ENCODE assay signal across 23 cellular contexts in genomic region chr2:14189929-14190328, GRCh38.
DNase-seq lines count a peak whose midpoint lies in the region; ATAC-seq and TF ChIP-seq lines count a peak whose summit lies in the region.
"Had no signal": no experiment of that assay in that cellular context is flagged by ENCODE, and none has a peak within 500 bp of the region (broad histone marks: within the 10 kb centered on the region; RNA-seq: fewer than 3 reads in every experiment).

No MANE protein-coding gene starts in this region.

- H3K4me3 ChIP-seq in astrocyte of the spinal cord (ENCODE audit: low read depth, low read length) (no peak overlapping the region), upper lobe of right lung (no peak overlapping the region)
- H3K4me3 ChIP-seq: cardiac muscle cell, dorsolateral prefrontal cortex, gastroesophageal sphincter, HAP-1, right atrium auricular region, thoracic aorta had no signal

- no peaks in the 10 kb centered on the region for H3K36me3 ChIP-seq in upper lobe of right lung
- H3K36me3 ChIP-seq: cardiac muscle cell, gastroesophageal sphincter, HAP-1, right atrium auricular region, thoracic aorta had no signal

- H3K27ac ChIP-seq in upper lobe of right lung = no peak overlapping the region
- H3K27ac ChIP-seq: cardiac muscle cell, dorsolateral prefrontal cortex, gastroesophageal sphincter, right atrium auricular region, thoracic aorta had no signal

- no peaks in the 10 kb centered on the region for H3K27me3 ChIP-seq in upper lobe of right lung
- H3K27me3 ChIP-seq: cardiac muscle cell, gastroesophageal sphincter, right atrium auricular region had no signal

- intact Hi-C loops in upper lobe of right lung (cut with DNase I) = no loop called here

- TF ChIP-seq CTCF in astrocyte of the spinal cord (IDR thresholded peaks at IDR 0.05; ENCODE audit: low read depth, low read length) = no peak
- no peak for TF ChIP-seq CTCF in upper lobe of right lung (IDR thresholded peaks at IDR 0.05)

- in situ Hi-C loops in astrocyte of the spinal cord (cut with HindIII; ENCODE audit: low sequenced_read_pairs) = no loop called here

- DNase-seq in LHCN-M2 (ENCODE audit: low read depth) (peak; percentile 12), astrocyte of the spinal cord (ENCODE audit: low read depth, low spot score) (peak; percentile 42), iris pigment epithelial cell (ENCODE audit: low read depth) (peak; percentile 83), upper lobe of right lung (no peak), NCI-H82 treated with DMSO at 0.1 percent for 48 hours (lab: John Stamatoyannopoulos, UW; ENCODE audit: unreplicated experiment) (no peak), Ammon's horn (ENCODE audit: low spot score) (no peak)
- DNase-seq: activated CD4-positive, alpha-beta T cell treated with anti-CD3 and anti-CD28 coated beads for 36 hours; activated CD8-positive, alpha-beta memory T cell treated with anti-CD3 and anti-CD28 coated beads, Interleukin-2, amount 10 ng/mL, durations not matched to agents 7 days and 5 days; CD8-positive, alpha-beta memory T cell; DMS79 treated with DMSO at 0.1 percent for 48 hours; dorsolateral prefrontal cortex; Karpas-422; mesenchymal stem cell; NCI-H1092; NCI-H2081 treated with DMSO at 0.1 percent for 48 hours; NCI-H510A had no signal

- no peaks in the 10 kb centered on the region for H3K4me1 ChIP-seq in upper lobe of right lung
- H3K4me1 ChIP-seq: gastroesophageal sphincter, right atrium auricular region had no signal

- H3K9me3 ChIP-seq in upper lobe of right lung = no peaks in the 10 kb centered on the region
- H3K9me3 ChIP-seq: gastroesophageal sphincter, HAP-1, thoracic aorta had no signal

- ATAC-seq in upper lobe of right lung (peak; percentile 52), GM19455 (IDR thresholded peaks at IDR 0.05; ENCODE audit: unreplicated experiment) (no peak)
- ATAC-seq: activated CD4-positive, alpha-beta T cell treated with anti-CD3 and anti-CD28 coated beads for 36 hours; activated CD8-positive, alpha-beta memory T cell treated with anti-CD3 and anti-CD28 coated beads, Interleukin-2, amount 10 ng/mL, durations not matched to agents 7 days and 5 days; gastroesophageal sphincter; stimulated activated memory B cell treated with anti-CD40 and anti-IgM and Interleukin-4, amounts not matched to agents 10 μg/mL and 1 μg/mL and 100 μg/mL, for 72 hours had no signal

Comparison
In these comparisons a context has a peak if more than half of its experiments do, and no peak if none do; other contexts are left out.
1. DNase-seq: peak in LHCN-M2 (single experiment), astrocyte of the spinal cord (single experiment) and iris pigment epithelial cell (single experiment); none in upper lobe of right lung (single experiment), NCI-H82 treated with DMSO at 0.1 percent for 48 hours (single experiment) and Ammon's horn (single experiment).